ENCODE assay signal across 13 cellular contexts in the genomic region with DNA sequence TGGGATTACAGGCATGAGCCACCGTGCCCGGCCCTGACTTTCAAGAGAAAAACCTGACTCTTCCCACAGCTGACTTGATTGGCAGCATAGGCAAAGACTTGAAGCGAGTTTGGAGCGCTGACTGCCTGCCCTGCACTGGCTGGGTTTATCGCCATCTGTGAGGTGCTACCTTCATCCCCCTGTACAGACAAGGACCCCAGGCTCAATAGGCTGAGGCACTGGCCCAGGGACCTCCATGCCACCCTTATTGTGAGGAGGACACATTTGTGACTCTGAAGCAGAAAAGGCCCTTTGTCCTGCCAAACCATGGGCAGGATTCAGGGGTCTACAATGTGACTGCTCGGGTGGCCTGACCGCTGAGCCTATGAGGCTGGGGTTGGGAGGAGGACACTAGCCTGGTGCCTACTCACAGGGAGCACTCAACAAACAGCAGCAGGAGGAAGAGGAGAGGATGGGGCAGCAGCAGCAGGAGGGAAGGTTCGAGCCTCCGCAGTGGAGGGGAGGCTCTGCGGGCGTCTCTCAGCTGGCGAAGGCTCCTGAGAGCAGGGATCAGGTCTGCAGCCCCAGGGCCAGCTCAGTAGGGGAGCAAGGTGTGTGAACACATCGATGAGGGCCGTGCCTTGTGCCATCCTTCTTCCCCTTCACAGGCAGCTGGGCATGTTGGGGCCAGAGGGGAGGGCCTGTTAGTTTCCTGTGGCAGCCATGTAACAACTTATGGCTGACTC.
A peak's percentile ranks its signal among the peaks of the same experiment; 100 is the strongest.
DNase-seq lines count a peak whose midpoint lies in the region; ATAC-seq, FAIRE-seq and TF ChIP-seq lines count a peak whose summit lies in the region.
"Had no signal": no experiment of that assay in that cellular context is flagged by ENCODE, and none has a peak within 500 bp of the region (broad histone marks: within the 10 kb centered on the region; RNA-seq: fewer than 3 reads in every experiment).

No MANE protein-coding gene starts in this region.

- H4K20me1 ChIP-seq in IMR-90 (ENCODE audit: insufficient read depth, low read length): no peaks in the 10 kb centered on the region

- no peaks in the 10 kb centered on the region for H3K9me3 Mint-ChIP-seq in HFFc6
- H3K9me3 Mint-ChIP-seq: activated CD8-positive, alpha-beta T cell treated with anti-CD3 and anti-CD28 coated beads for 36 hours had no signal

- no peak overlapping the region for H3K14ac ChIP-seq in IMR-90 (replicated peaks; ENCODE audit: low read depth, low read length)

- ATAC-seq in IMR-90 (ENCODE audit: low read depth): no peak
- no peak for ATAC-seq in body of pancreas
- ATAC-seq in HG02642 (IDR thresholded peaks at IDR 0.05; ENCODE audit: poor library complexity, unreplicated experiment): no peak
- ATAC-seq in HG02623 (IDR thresholded peaks at IDR 0.05; ENCODE audit: unreplicated experiment): no peak
- ATAC-seq: activated CD8-positive, alpha-beta T cell treated with anti-CD3 and anti-CD28 coated beads for 36 hours had no signal

- no peaks in the 10 kb centered on the region for H3K27me3 ChIP-seq in IMR-90 (ENCODE audit: control insufficient read depth, insufficient read depth, low read length)
- no peaks in the 10 kb centered on the region for H3K27me3 ChIP-seq in body of pancreas
- H3K27me3 ChIP-seq in spleen (replicated peaks in 1 of 7): no peaks in the 10 kb centered on the region

- no peak overlapping the region for H3K4ac ChIP-seq in IMR-90 (ENCODE audit: low read depth, low read length)

- CTCF ChIA-PET in IMR-90 (lab: Yijun Ruan, JAX): no interaction called here

- H3K36me3 Mint-ChIP-seq in HFFc6 (ENCODE audit: low read depth): no peaks in the 10 kb centered on the region; the same call in 1 of the 2 replicates

- no peak overlapping the region for H2BK120ac ChIP-seq in IMR-90 (ENCODE audit: low read depth, low read length)

- peak overlapping the region; percentile 75 for H2AK9ac ChIP-seq in IMR-90 (replicated peaks; ENCODE audit: low read depth, low read length, poor library complexity)

- H2AFZ ChIP-seq in IMR-90 (replicated peaks; ENCODE audit: low read length, poor library complexity): no peak overlapping the region

- H3K27me3 Mint-ChIP-seq in HFFc6 (ENCODE audit: insufficient read depth): peaks cover 3% of the 10 kb centered on the region
- H3K27me3 Mint-ChIP-seq: activated CD8-positive, alpha-beta T cell treated with anti-CD3 and anti-CD28 coated beads for 36 hours had no signal

- intact Hi-C loops in IMR-90 (cut with micrococcal nuclease): no loop called here
- intact Hi-C loops in body of pancreas (cut with DNase I): no loop called here
- intact Hi-C loops in kidney (cut with DNase I): no loop called here
- intact Hi-C loops in spleen (cut with DNase I; ENCODE audit: low total_unique reads): no loop called here

- H3K9ac ChIP-seq in IMR-90 (ENCODE audit: low read depth, low read length) (no peak overlapping the region), kidney (ENCODE audit: low read length in 2 of 2) (peak overlapping the region in 1 of 2 donors; percentile 26)

- no peak overlapping the region for H3K56ac ChIP-seq in IMR-90 (ENCODE audit: extremely low read depth, insufficient read depth, low read length)

- no peak for TF ChIP-seq RAD21 in IMR-90 (IDR thresholded peaks at IDR 0.05; ENCODE audit: low read length)

- peaks cover 37% of the 10 kb centered on the region for H3K4me1 Mint-ChIP-seq in HFFc6 (ENCODE audit: low read depth)

- 89% methylated on average over 3 of the region's 14 CpGs; no CpG with 5 or more reads in 1 of the 2 experiments for WGBS in IMR-90 (ENCODE audit: extremely low coverage in 2 of 2, insufficient read length in 1 of 2), 2 experiments
- WGBS in body of pancreas, 2 donors: 59 to 73% methylated on average over 12 to 14 of the region's 14 CpGs
- 85 to 91% (median 89%) methylated on average over 14 of the region's 14 CpGs for WGBS in spleen, 5 donors

- no peak overlapping the region for H3K27ac ChIP-seq in IMR-90 (ENCODE audit: insufficient read depth, low read length)
- H3K27ac ChIP-seq in body of pancreas: peak overlapping the region; percentile 60 to 100 (median 98)
- no peak overlapping the region for H3K27ac ChIP-seq in kidney (ENCODE audit: low read depth in 2 of 2, low read length in 2 of 2)
- H3K27ac ChIP-seq in spleen: peak overlapping the region in 7 of 8 donors; percentile 97 to 99 (median 99)

- no peak overlapping the region for H4K5ac ChIP-seq in IMR-90 (ENCODE audit: low read depth, low read length)

- H3K36me3 ChIP-seq in IMR-90 (ENCODE audit: control insufficient read depth, insufficient read depth, low read length) (peaks cover 6% of the 10 kb centered on the region; the same call in 1 of the 2 replicates), body of pancreas (replicated peaks in 1 of 2; ENCODE audit: insufficient read depth in 1 of 2, low read depth in 2 of 2) (no peaks in the 10 kb centered on the region), kidney (ENCODE audit: control insufficient read depth in 1 of 2, insufficient read depth in 2 of 2, low read length in 2 of 2) (no peaks in the 10 kb centered on the region), spleen (no peaks in the 10 kb centered on the region)

- TF ChIP-seq POLR2A in IMR-90 (IDR thresholded peaks at IDR 0.05; ENCODE audit: low read depth, low read length) (no peak), body of pancreas (IDR thresholded peaks at IDR 0.05) (no peak), spleen (IDR thresholded peaks at IDR 0.05) (no peak), GM12892 (IDR thresholded peaks at IDR 0.05; ENCODE audit: low read depth, low read length) (no peak)

- no peak overlapping the region for H2AK5ac ChIP-seq in IMR-90 (ENCODE audit: low read depth, low read length)

- no peaks in the 10 kb centered on the region for H3K9me3 ChIP-seq in IMR-90 (ENCODE audit: control insufficient read depth, insufficient read depth, low read length)
- H3K9me3 ChIP-seq in body of pancreas: no peaks in the 10 kb centered on the region
- H3K9me3 ChIP-seq in kidney (ENCODE audit: control insufficient read depth in 1 of 2, low read length in 2 of 2): no peaks in the 10 kb centered on the region
- no peaks in the 10 kb centered on the region for H3K9me3 ChIP-seq in spleen

- DNase-seq in IMR-90 (no peak), body of pancreas (peak in 3 of 4 donors; percentile 12 to 26 (median 22)), kidney (peak; percentile 59), spleen (peak; percentile 78), GM12892 (ENCODE audit: insufficient read length) (no peak), HFFc6 (no peak)
- DNase-seq: activated CD8-positive, alpha-beta T cell treated with anti-CD3 and anti-CD28 coated beads for 36 hours; DMS79; NCI-H446; SIG-M5 had no signal

- H4K8ac ChIP-seq in IMR-90 (ENCODE audit: low read depth in 2 of 2, low read length in 2 of 2): no peak overlapping the region

- no peak for TF ChIP-seq CTCF in IMR-90 (conservative IDR thresholded peaks at IDR 0.05; ENCODE audit: low read depth, low read length)
- TF ChIP-seq CTCF in body of pancreas (IDR thresholded peaks at IDR 0.05): no peak
- no peak for TF ChIP-seq CTCF in kidney (IDR thresholded peaks at IDR 0.05; ENCODE audit: borderline replicate concordance, extremely low read depth, insufficient read depth)
- TF ChIP-seq CTCF in spleen (IDR thresholded peaks at IDR 0.05 in 8 of 11, conservative IDR thresholded peaks at IDR 0.05 in 3 of 11): no peak
- TF ChIP-seq CTCF in HFFc6 (IDR thresholded peaks at IDR 0.05): no peak

- no peak for FAIRE-seq in kidney (lab: Jason Lieb, UNC)
- no peak for FAIRE-seq in GM12892 (lab: Jason Lieb, UNC)
- FAIRE-seq: GM18507 had no signal

- peaks cover 23% of the 10 kb centered on the region for H3K4me1 ChIP-seq in IMR-90 (ENCODE audit: control insufficient read depth, insufficient read depth, low read length)
- peaks cover 87% of the 10 kb centered on the region for H3K4me1 ChIP-seq in body of pancreas
- peaks cover 23 to 36% of the 10 kb centered on the region in 2 donors for H3K4me1 ChIP-seq in kidney (ENCODE audit: control insufficient read depth in 1 of 2, insufficient read depth in 1 of 2, low read depth in 1 of 2, low read length in 2 of 2)
- peaks cover 30 to 97% (median 89%) of the 10 kb centered on the region in 6 donors for H3K4me1 ChIP-seq in spleen

- peaks cover 7% of the 10 kb centered on the region; the same call in 1 of the 2 replicates for H3K9me1 ChIP-seq in IMR-90 (ENCODE audit: insufficient read depth, low read length)

- no peak overlapping the region for H3K18ac ChIP-seq in IMR-90 (ENCODE audit: low read depth, low read length)

- H3K4me3 ChIP-seq in IMR-90 (ENCODE audit: insufficient read depth, low read depth, low read length): no peak overlapping the region
- H3K4me3 ChIP-seq in body of pancreas: no peak overlapping the region
- H3K4me3 ChIP-seq in kidney (ENCODE audit: low read length in 2 of 2): no peak overlapping the region
- H3K4me3 ChIP-seq in spleen: no peak overlapping the region

- POLR2A ChIA-PET in IMR-90 (lab: Charles Lee; ENCODE audit: unreplicated experiment): no interaction called here

- no peak overlapping the region for H3K4me3 Mint-ChIP-seq in HFFc6
- H3K4me3 Mint-ChIP-seq: activated CD8-positive, alpha-beta T cell treated with anti-CD3 and anti-CD28 coated beads for 36 hours had no signal

- H2BK20ac ChIP-seq in IMR-90 (ENCODE audit: low read depth, low read length): no peak overlapping the region

- H3K79me1 ChIP-seq in IMR-90 (ENCODE audit: low read depth in 1 of 2, low read length in 2 of 2): peaks cover 24 to 60% of the 10 kb centered on the region in 2 experiments

- dilution Hi-C loops in IMR-90 (cut with HindIII; ENCODE audit: low sequenced_read_pairs, unreplicated experiment): no loop called here

- no peak overlapping the region for H2BK15ac ChIP-seq in IMR-90 (ENCODE audit: low read depth, low read length)

- H3K4me2 ChIP-seq in IMR-90 (ENCODE audit: low read depth, low read length): no peak overlapping the region

- no TSS peak for BruUV-seq in IMR-90 (replicated peaks; lab: Mats Ljungman, UMichigan)

- no peak overlapping the region for H3K27ac Mint-ChIP-seq in HFFc6
- H3K27ac Mint-ChIP-seq: activated CD8-positive, alpha-beta T cell treated with anti-CD3 and anti-CD28 coated beads for 36 hours had no signal

- no peak overlapping the region for H3K23ac ChIP-seq in IMR-90 (ENCODE audit: low read depth, low read length)

- H2BK5ac ChIP-seq in IMR-90 (ENCODE audit: low read depth, low read length, poor library complexity, severe bottlenecking): no peak overlapping the region

- in situ Hi-C loops in IMR-90 (cut with MboI; ENCODE audit: low sequenced_read_pairs): no loop called here

- no peak overlapping the region for H4K91ac ChIP-seq in IMR-90 (ENCODE audit: insufficient read depth, low read depth, low read length)

TF ChIP-seq in IMR-90, 13 proteins besides CTCF, POLR2A, EP300 and RAD21 (continues in another document):
- no peak for TF ChIP-seq CEBPB (IDR thresholded peaks at IDR 0.05; ENCODE audit: low read depth, low read length)

Comparison
In these comparisons a context has a peak if more than half of its experiments do, and no peak if none do; other contexts are left out.
1. DNase-seq: peak in body of pancreas (3 of 4), kidney (single experiment) and spleen (single experiment); none in IMR-90 (single experiment), GM12892 (single experiment) and HFFc6 (single experiment).
2. H3K27ac ChIP-seq: peak in body of pancreas (4 of 4) and spleen (7 of 8); none in IMR-90 (single experiment) and kidney (0 of 2).